In the genomic region with DNA sequence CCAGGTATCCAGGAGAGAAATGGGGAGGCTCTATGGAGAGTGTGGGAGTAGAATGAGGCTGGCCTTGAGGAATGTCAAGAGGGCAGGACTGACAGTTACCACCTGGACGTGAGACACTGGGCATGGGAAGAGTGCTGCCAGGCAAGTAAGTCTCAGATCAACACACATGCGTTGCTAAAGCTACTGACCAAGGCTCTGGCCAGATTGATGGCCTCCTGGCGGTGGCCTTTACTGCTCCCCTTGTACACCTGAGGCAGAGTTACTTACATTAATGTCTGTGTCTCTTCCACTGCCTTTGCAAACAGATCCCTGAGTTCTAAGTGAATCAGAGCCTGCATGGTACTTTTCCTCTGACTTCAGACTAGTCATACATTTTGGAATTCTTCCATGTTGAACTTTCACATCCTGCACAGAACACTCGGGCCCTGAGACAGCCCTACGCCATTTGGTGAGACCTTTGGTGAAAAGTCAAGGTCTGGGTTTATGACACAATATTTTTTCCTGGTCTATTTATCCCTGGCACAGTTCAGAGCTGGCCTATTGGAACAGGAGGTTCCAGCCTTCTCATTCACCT, we compare ENCODE assay signal across 12 cellular contexts.
DNase-seq lines count a peak whose midpoint lies in the region; ATAC-seq and TF ChIP-seq lines count a peak whose summit lies in the region.
"Had no signal": no experiment of that assay in that cellular context is flagged by ENCODE, and none has a peak within 500 bp of the region (broad histone marks: within the 10 kb centered on the region; RNA-seq: fewer than 3 reads in every experiment).

No MANE protein-coding gene starts in this region.

- H3K9me3 ChIP-seq in mammary epithelial cell (replicated peaks; ENCODE audit: insufficient read depth, low read length) (no peaks in the 10 kb centered on the region), tibial artery (no peaks in the 10 kb centered on the region), thyroid gland (no peaks in the 10 kb centered on the region)
- H3K9me3 ChIP-seq: left ventricle myocardium inferior had no signal

- peak overlapping the region; percentile 69 for H2AFZ ChIP-seq in mammary epithelial cell (ENCODE audit: low read depth, low read length)

- TF ChIP-seq CTCF in mammary epithelial cell (conservative IDR thresholded peaks at IDR 0.05 in 1 of 2, IDR thresholded peaks at IDR 0.05 in 1 of 2; ENCODE audit: extremely low read depth in 1 of 2, insufficient read depth in 1 of 2, low read depth in 1 of 2, low read length in 2 of 2), result no peak
- TF ChIP-seq CTCF in kidney epithelial cell (IDR thresholded peaks at IDR 0.05; ENCODE audit: insufficient read depth, low read length, poor library complexity, severe bottlenecking), result peak; percentile 13
- no peak for TF ChIP-seq CTCF in tibial artery (IDR thresholded peaks at IDR 0.05)
- no peak for TF ChIP-seq CTCF in thyroid gland (IDR thresholded peaks at IDR 0.05)

- CTCF ChIA-PET in mammary epithelial cell (lab: Charles Lee; ENCODE audit: low non-redundant PET), result no interaction called here

- BruUV-seq in mammary epithelial cell (replicated peaks; lab: Mats Ljungman, UMichigan), result no TSS peak

- no peaks in the 10 kb centered on the region for H3K36me3 ChIP-seq in mammary epithelial cell (ENCODE audit: insufficient read depth, low read length)
- no peaks in the 10 kb centered on the region for H3K36me3 ChIP-seq in kidney epithelial cell (ENCODE audit: control insufficient read depth, insufficient read depth, low read length)
- no peaks in the 10 kb centered on the region for H3K36me3 ChIP-seq in tibial artery
- H3K36me3 ChIP-seq in thyroid gland, result no peaks in the 10 kb centered on the region
- H3K36me3 ChIP-seq: left ventricle myocardium inferior had no signal

- H3K27ac ChIP-seq in mammary epithelial cell (ENCODE audit: insufficient read depth, low read depth, low read length) (peak overlapping the region; percentile 88), tibial artery (peak overlapping the region; percentile 58 to 65), thyroid gland (no peak overlapping the region)
- H3K27ac ChIP-seq: left ventricle myocardium inferior had no signal

- H3K4me3 ChIP-seq in mammary epithelial cell (replicated peaks in 1 of 3; ENCODE audit: insufficient read depth in 1 of 3, low read depth in 2 of 3, low read length in 3 of 3) (no peak overlapping the region), kidney epithelial cell (ENCODE audit: low read depth, low read length) (no peak overlapping the region), tibial artery (no peak overlapping the region), thyroid gland (replicated peaks in 1 of 3) (no peak overlapping the region)
- H3K4me3 ChIP-seq: left ventricle myocardium inferior had no signal

- WGBS in mammary epithelial cell (ENCODE audit: low coverage, missing lambda C conversion rate), result 12% methylated on average over 5 of the region's 5 CpGs
- 69 to 78% methylated on average over 5 of the region's 5 CpGs for WGBS in thyroid gland, 2 donors

- H3K27me3 ChIP-seq in mammary epithelial cell (ENCODE audit: insufficient read depth, low read length) (no peaks in the 10 kb centered on the region), kidney epithelial cell (ENCODE audit: control insufficient read depth, insufficient read depth, low read length) (no peaks in the 10 kb centered on the region), tibial artery (no peaks in the 10 kb centered on the region), thyroid gland (no peaks in the 10 kb centered on the region)

- H4K20me1 ChIP-seq in mammary epithelial cell (ENCODE audit: insufficient read depth, low read length), result no peaks in the 10 kb centered on the region

- in situ Hi-C loops in mammary epithelial cell (cut with MboI; ENCODE audit: low sequenced_read_pairs in 2 of 2), result loop anchor here in 1 of 2 donors (25.0 kb wide), 1 partner anchor 394 kb away; the partner anchor contains the start of gene TRIB2

- intact Hi-C loops in mammary epithelial cell (cut with micrococcal nuclease), result loop anchor here (2.0 kb wide), 1 partner anchor 399 kb away; the partner anchor contains the start of gene TRIB2
- intact Hi-C loops in tibial artery (cut with DNase I; ENCODE audit: low total_unique reads), result no loop called here
- intact Hi-C loops in thyroid gland (cut with DNase I), result no loop called here

- H3K4me1 ChIP-seq in mammary epithelial cell (ENCODE audit: insufficient read depth, low read length), result peaks cover 58% of the 10 kb centered on the region
- peaks cover 0 to 54% (median 22%) of the 10 kb centered on the region in 4 donors for H3K4me1 ChIP-seq in tibial artery
- peaks cover 0 to 5% of the 10 kb centered on the region in 2 donors for H3K4me1 ChIP-seq in thyroid gland

- TF ChIP-seq POLR2A in thyroid gland (IDR thresholded peaks at IDR 0.05), result no peak

- no peak for ATAC-seq in HG03280 (IDR thresholded peaks at IDR 0.05; ENCODE audit: unreplicated experiment)
- no peak for ATAC-seq in HG03097 (IDR thresholded peaks at IDR 0.05; ENCODE audit: low FRiP score, unreplicated experiment)

- peak overlapping the region; percentile 51 for H3K9ac ChIP-seq in mammary epithelial cell (ENCODE audit: insufficient read depth, low read length)

- H3K79me2 ChIP-seq in mammary epithelial cell (ENCODE audit: insufficient read depth, low read length), result no peaks in the 10 kb centered on the region

- DNase-seq in HS-5 (ENCODE audit: low read depth) (peak; percentile 74), mammary epithelial cell (peak; percentile 89), kidney epithelial cell (ENCODE audit: low read depth) (peak; percentile 82), tibial artery (peak; percentile 28 to 75), thyroid gland (no peak), nucleus accumbens (lab: John Stamatoyannopoulos, UW) (no peak)
- DNase-seq: central memory CD4-positive, alpha-beta T cell; left ventricle myocardium inferior; NCI-H187 treated with DMSO at 0.1 percent for 48 hours; SIG-M5 had no signal

- peak overlapping the region; percentile 64 for H3K4me2 ChIP-seq in mammary epithelial cell (ENCODE audit: insufficient read depth, low read depth, low read length)

- dilution Hi-C loops in mammary epithelial cell (cut with HindIII; ENCODE audit: low sequenced_read_pairs), result no loop called here

Comparison
In these comparisons a context has a peak if more than half of its experiments do, and no peak if none do; other contexts are left out.
1. DNase-seq: peak in HS-5 (single experiment), mammary epithelial cell (single experiment), kidney epithelial cell (single experiment) and tibial artery (2 of 2); none in thyroid gland (0 of 2) and nucleus accumbens (0 of 56).
2. H3K27ac ChIP-seq: peak in mammary epithelial cell (single experiment) and tibial artery (2 of 2); none in thyroid gland (0 of 3).